ENCODE assay signal across 22 cellular contexts in genomic region chr14:71970272-71970671, GRCh38. TPM values are rescaled to one million over a fixed set of nuclear protein-coding genes. Genes with fewer than 3 reads are reported as not detected.
DNase-seq lines count a peak whose midpoint lies in the region; ATAC-seq and TF ChIP-seq lines count a peak whose summit lies in the region.
"Had no signal": no experiment of that assay in that cellular context is flagged by ENCODE, and none has a peak within 500 bp of the region (broad histone marks: within the 10 kb centered on the region; RNA-seq: fewer than 3 reads in every experiment).

No MANE protein-coding gene starts in this region.

- H3K4me2 ChIP-seq in H9 (ENCODE audit: insufficient read depth, insufficient read length, low read length): no peak overlapping the region

- no peak overlapping the region for H2BK15ac ChIP-seq in H9 (ENCODE audit: low read depth, low read length)

- H3K27me3 Mint-ChIP-seq in H9 (ENCODE audit: low read depth): peaks cover 1% of the 10 kb centered on the region; the same call in 1 of the 2 replicates

- no peaks in the 10 kb centered on the region for H4K20me1 ChIP-seq in H9 (ENCODE audit: control insufficient read depth, insufficient read depth, insufficient read length)

- H4K8ac ChIP-seq in H9 (replicated peaks; ENCODE audit: insufficient read length, low read depth, low read length): no peak overlapping the region

- H2AK5ac ChIP-seq in H9 (ENCODE audit: insufficient read length, low read length): no peak overlapping the region

- H3K23me2 ChIP-seq in H9 (ENCODE audit: insufficient read length, low read depth, low read length, poor library complexity, severe bottlenecking): no peaks in the 10 kb centered on the region

- no peak overlapping the region for H3K27ac ChIP-seq in H9 (ENCODE audit: insufficient read length, low read depth, low read length)
- H3K27ac ChIP-seq in heart right ventricle: peak overlapping the region in 7 of 10 donors; percentile 15 to 68 (median 34)
- peak overlapping the region; percentile 54 for H3K27ac ChIP-seq in right cardiac atrium (ENCODE audit: low read length)

- H3K27me3 ChIP-seq in H9 (ENCODE audit: insufficient read depth, low read length) (no peaks in the 10 kb centered on the region), heart right ventricle (no peaks in the 10 kb centered on the region), right cardiac atrium (ENCODE audit: control insufficient read depth, insufficient read depth) (no peaks in the 10 kb centered on the region)

- H3K27ac Mint-ChIP-seq in H9: no peak overlapping the region
- H3K27ac Mint-ChIP-seq: CD4-positive, alpha-beta memory T cell had no signal

- no peaks in the 10 kb centered on the region for H3K36me3 ChIP-seq in heart right ventricle

- peaks cover 0 to 2% (median 0%) of the 10 kb centered on the region in 3 experiments; a peak in 4 of 7 replicates for H3K36me3 Mint-ChIP-seq in H9 (ENCODE audit: insufficient read depth in 1 of 3, low read depth in 3 of 3)
- H3K36me3 Mint-ChIP-seq: CD4-positive, alpha-beta memory T cell had no signal

- no peaks in the 10 kb centered on the region for H3K4me1 ChIP-seq in H9 (ENCODE audit: insufficient read depth, low read length)
- peaks cover 0 to 33% (median 9%) of the 10 kb centered on the region in 9 donors for H3K4me1 ChIP-seq in heart right ventricle
- H3K4me1 ChIP-seq in right cardiac atrium (ENCODE audit: control insufficient read depth, insufficient read depth, low read length): peaks cover 2% of the 10 kb centered on the region

- no peak overlapping the region for H3K4me3 Mint-ChIP-seq in H9
- H3K4me3 Mint-ChIP-seq: CD4-positive, alpha-beta memory T cell had no signal

- H3K4me3 ChIP-seq in heart right ventricle (no peak overlapping the region), right cardiac atrium (ENCODE audit: low read length) (no peak overlapping the region)

- H3K56ac ChIP-seq in H9 (ENCODE audit: insufficient read length, low read depth, low read length): no peak overlapping the region

- intact Hi-C loops in Right ventricle myocardium superior (cut with DNase I) (no loop called here), left cardiac atrium (cut with DNase I) (no loop called here), heart right ventricle (cut with DNase I) (no loop called here), right cardiac atrium (cut with DNase I) (no loop called here)

- H2BK20ac ChIP-seq in H9 (ENCODE audit: low read depth, low read length, poor library complexity, severe bottlenecking): no peak overlapping the region

- WGBS in H9 (ENCODE audit: extremely low coverage, insufficient read length, low lambda C conversion rate): no CpG with 5 or more reads among the region's 3 CpGs
- 57 to 67% methylated on average over 3 of the region's 3 CpGs for WGBS in heart right ventricle, 2 donors
- WGBS in right cardiac atrium: 71% methylated on average over 3 of the region's 3 CpGs

- no peak overlapping the region for H3K14ac ChIP-seq in H9 (ENCODE audit: insufficient read depth, low read length)

- no peaks in the 10 kb centered on the region for H3K4me1 Mint-ChIP-seq in H9
- H3K4me1 Mint-ChIP-seq: CD4-positive, alpha-beta memory T cell had no signal

- DNase-seq in Right ventricle myocardium superior: no peak
- no peak for DNase-seq in left cardiac atrium
- DNase-seq in H9: no peak
- no peak for DNase-seq in heart right ventricle
- DNase-seq in right cardiac atrium: no peak
- no peak for DNase-seq in NCI-H1417 (lab: John Stamatoyannopoulos, UW)
- DNase-seq in omental fat pad (ENCODE audit: low spot score): no peak
- DNase-seq in activated CD8-positive, alpha-beta memory T cell treated with anti-CD3 and anti-CD28 coated beads, Interleukin-2, amount 50 U/mL, for 4 hours: no peak
- DNase-seq: C1 segment of cervical spinal cord; Calu3; CD4-positive, alpha-beta memory T cell; COR-L47; DMS53; DMS79 treated with DMSO at 0.1 percent for 48 hours; GF-D8; GOT3; HCEC 1CT had no signal

- no peaks in the 10 kb centered on the region for H3K79me1 ChIP-seq in H9 (ENCODE audit: insufficient read depth, low read depth, low read length, poor library complexity, severe bottlenecking)

- no peak overlapping the region for H4K91ac ChIP-seq in H9 (ENCODE audit: insufficient read length, low read depth, low read length)

- H2BK5ac ChIP-seq in H9 (ENCODE audit: insufficient read length, low read length): no peak overlapping the region

- H2AFZ ChIP-seq in H9 (ENCODE audit: low read length): no peak overlapping the region

- H3K79me2 ChIP-seq in H9 (ENCODE audit: insufficient read depth, low read length): no peaks in the 10 kb centered on the region

- TF ChIP-seq CTCF in H9 (conservative IDR thresholded peaks at IDR 0.05) (no peak), heart right ventricle (IDR thresholded peaks at IDR 0.05) (no peak), omental fat pad (IDR thresholded peaks at IDR 0.05) (no peak)

- no peak overlapping the region for H3K23ac ChIP-seq in H9 (ENCODE audit: insufficient read length, low read depth, low read length)

- H3K9ac ChIP-seq in H9 (ENCODE audit: extremely low read depth, insufficient read length, low read length): no peak overlapping the region

- no peak overlapping the region for H2BK120ac ChIP-seq in H9 (ENCODE audit: low read depth, low read length, poor library complexity, severe bottlenecking)

- H2BK12ac ChIP-seq in H9 (ENCODE audit: insufficient read length, low read depth, low read length): no peak overlapping the region

- H3K9me3 Mint-ChIP-seq in H9: peaks cover 0 to 5% of the 10 kb centered on the region in 2 experiments; a peak in 2 of 5 replicates

- peak; percentile 42 for ATAC-seq in Right ventricle myocardium superior (ENCODE audit: poor library complexity)
- no peak for ATAC-seq in left cardiac atrium
- ATAC-seq in heart right ventricle: peak in 4 of 8 donors; percentile 58 to 79 (median 68)
- no peak for ATAC-seq in right cardiac atrium
- ATAC-seq in omental fat pad (ENCODE audit: low FRiP score): no peak

- H3K9me3 ChIP-seq in H9 (ENCODE audit: control insufficient read depth, low read depth, low read length): no peaks in the 10 kb centered on the region
- H3K9me3 ChIP-seq in heart right ventricle: peaks cover 0 to 4% (median 0%) of the 10 kb centered on the region in 11 donors
- H3K9me3 ChIP-seq in right cardiac atrium (ENCODE audit: control insufficient read depth, low read length): no peaks in the 10 kb centered on the region

- H4K5ac ChIP-seq in H9 (ENCODE audit: insufficient read length, low read depth, low read length): peak overlapping the region; percentile 38

- no peak overlapping the region for H3K4ac ChIP-seq in H9 (ENCODE audit: low read depth, low read length)

- no peak overlapping the region for H3T11ph ChIP-seq in H9 (ENCODE audit: low read length)

- no peak overlapping the region for H3K18ac ChIP-seq in H9 (ENCODE audit: insufficient read length, low read depth, low read length)

RNA-seq across cellular contexts. Expression of gene RGS6, which starts 38.0 kb away (rescaled TPM):
- total RNA-seq in Right ventricle myocardium superior (26.1 TPM), left cardiac atrium (10 to 100 TPM; 12.4 to 18.5 TPM), H9 (2021) (2.8 and 3.0 TPM in 2 replicates), heart right ventricle (10 to 100 TPM; 13.8 to 31.9 (median 21.0) TPM), right cardiac atrium (10 to 100 TPM; 24.0 to 51.4 (median 31.3) TPM), omental fat pad (10 to 100 TPM in 1 of 4 donors, 1 to 10 TPM in 3; 5.2 to 27.3 (median 6.9) TPM)
- polyA plus RNA-seq in heart right ventricle (1 to 10 TPM; 1.2 to 6.0 TPM), right cardiac atrium (12.7 TPM)
- total RNA-seq: A172, A673, Calu3, Daoy, G401 had no signal
- polyA plus RNA-seq: BJ; CD4-positive, alpha-beta memory T cell had no signal
